ENCODE assay signal across 28 cellular contexts in genomic region chr7:124284937-124285336, GRCh38.
"Had no signal": no experiment of that assay in that cellular context is flagged by ENCODE, and none has a peak within 500 bp of the region (broad histone marks: within the 10 kb centered on the region; RNA-seq: fewer than 3 reads in every experiment).

No MANE protein-coding gene starts in this region.

- H3K27ac ChIP-seq: stomach, suprapubic skin, testis, thoracic aorta, thyroid gland, tibial artery, tibial nerve, transverse colon, upper lobe of left lung, upper lobe of right lung, uterus, vagina had no signal

- H3K27ac Mint-ChIP-seq: stimulated activated effector memory CD8-positive, alpha-beta T cell treated with anti-CD3 and anti-CD28 coated beads, Interleukin-12 subunit alpha, Interleukin-12 subunit beta, amount 100 ng/mL, for 72 hours; stimulated activated memory B cell treated with anti-CD40 and anti-IgM and Interleukin-4, amounts not matched to agents 10 μg/mL and 1 μg/mL and 100 μg/mL, for 72 hours; stimulated activated naive B cell treated with anti-CD40 and anti-IgM and Interleukin-4, amounts not matched to agents 10 μg/mL and 1 μg/mL and 100 μg/mL, for 72 hours; stimulated activated naive CD8-positive, alpha-beta T cell treated with anti-CD3 and anti-CD28 coated beads, Interleukin-15, amount 100 ng/mL, for 72 hours; stimulated activated naive CD8-positive, alpha-beta T cell treated with anti-CD3 and anti-CD28 coated beads, Interleukin-15, Interleukin-2, amounts not matched to agents 100 ng/mL and 50 ng/mL, for 24 hours; type B pancreatic cell had no signal

- H3K4me1 ChIP-seq: stomach, suprapubic skin, testis, thyroid gland, tibial artery, tibial nerve, transverse colon, upper lobe of left lung, upper lobe of right lung, uterus, vagina had no signal

- H3K9me3 Mint-ChIP-seq: type B pancreatic cell had no signal

- H3K4me3 ChIP-seq: stomach, suprapubic skin, testis, thoracic aorta, thyroid gland, tibial artery, tibial nerve, transverse colon, upper lobe of left lung, upper lobe of right lung, uterus, vagina had no signal

- ATAC-seq: stimulated activated effector memory CD8-positive, alpha-beta T cell treated with anti-CD3 and anti-CD28 coated beads, Interleukin-12 subunit alpha, Interleukin-12 subunit beta, amount 100 ng/mL, for 72 hours; stimulated activated memory B cell treated with anti-CD40 and anti-IgM and Interleukin-4, amounts not matched to agents 10 μg/mL and 1 μg/mL and 100 μg/mL, for 72 hours; stimulated activated naive B cell treated with anti-CD40 and anti-IgM and Interleukin-4, amounts not matched to agents 10 μg/mL and 1 μg/mL and 100 μg/mL, for 72 hours; stimulated activated naive CD8-positive, alpha-beta T cell treated with anti-CD3 and anti-CD28 coated beads, Interleukin-15, amount 100 ng/mL, for 72 hours; stimulated activated naive CD8-positive, alpha-beta T cell treated with anti-CD3 and anti-CD28 coated beads, Interleukin-15, Interleukin-2, amounts not matched to agents 100 U/mL and 50 U/mL, for 24 hours; upper lobe of right lung had no signal

- H3K4me1 Mint-ChIP-seq: stimulated activated effector memory CD8-positive, alpha-beta T cell treated with anti-CD3 and anti-CD28 coated beads, Interleukin-12 subunit alpha, Interleukin-12 subunit beta, amount 100 ng/mL, for 72 hours; stimulated activated memory B cell treated with anti-CD40 and anti-IgM and Interleukin-4, amounts not matched to agents 10 μg/mL and 1 μg/mL and 100 μg/mL, for 72 hours; stimulated activated naive B cell treated with anti-CD40 and anti-IgM and Interleukin-4, amounts not matched to agents 10 μg/mL and 1 μg/mL and 100 μg/mL, for 72 hours; stimulated activated naive CD8-positive, alpha-beta T cell treated with anti-CD3 and anti-CD28 coated beads, Interleukin-15, amount 100 ng/mL, for 72 hours had no signal

- H3K9me3 ChIP-seq: stomach, suprapubic skin, testis, thoracic aorta, thyroid gland, tibial artery, tibial nerve, transverse colon, upper lobe of left lung, upper lobe of right lung, uterus, vagina had no signal

- H3K36me3 ChIP-seq: stomach, suprapubic skin, thoracic aorta, thyroid gland, tibial artery, tibial nerve, transverse colon, upper lobe of left lung, upper lobe of right lung, uterus, vagina had no signal

- H3K27me3 ChIP-seq: stomach, suprapubic skin, testis, thyroid gland, tibial artery, tibial nerve, transverse colon, upper lobe of left lung, upper lobe of right lung, vagina had no signal

- H3K27me3 Mint-ChIP-seq: stimulated activated memory B cell treated with anti-CD40 and anti-IgM and Interleukin-4, amounts not matched to agents 10 μg/mL and 1 μg/mL and 100 μg/mL, for 72 hours; stimulated activated naive B cell treated with anti-CD40 and anti-IgM and Interleukin-4, amounts not matched to agents 10 μg/mL and 1 μg/mL and 100 μg/mL, for 72 hours; stimulated activated naive CD8-positive, alpha-beta T cell treated with anti-CD3 and anti-CD28 coated beads, Interleukin-15, amount 100 ng/mL, for 72 hours; stimulated activated naive CD8-positive, alpha-beta T cell treated with anti-CD3 and anti-CD28 coated beads, Interleukin-15, Interleukin-2, amounts not matched to agents 100 ng/mL and 50 ng/mL, for 24 hours; type B pancreatic cell had no signal

- DNase-seq: stimulated activated CD4-positive, alpha-beta T cell treated with anti-CD3 and anti-CD28 coated beads, Interleukin-2, amount 100 ng/mL, for 48 hours; stimulated activated CD4-positive, alpha-beta T cell treated with anti-CD3 and anti-CD28 coated beads, Interleukin-4, amount 100 ng/mL, for 1 hour; stimulated activated CD4-positive, alpha-beta T cell treated with anti-CD3 and anti-CD28 coated beads, Interleukin-4, amount 100 ng/mL, for 24 hours; stimulated activated CD4-positive, alpha-beta T cell treated with anti-CD3 and anti-CD28 coated beads, Interleukin-4, amount 100 ng/mL, for 4 hours; stimulated activated CD8-positive, alpha-beta memory T cell treated with anti-CD3 and anti-CD28 coated beads, Interleukin-4, amount 100 ng/mL, for 48 hours; stimulated activated naive B cell treated with anti-CD40 and anti-IgM and Interleukin-4, amounts not matched to agents 10 μg/mL and 1 μg/mL and 100 μg/mL, for 72 hours; stimulated activated naive CD4-positive, alpha-beta T cell; stimulated activated naive CD4-positive, alpha-beta T cell treated with Interleukin-2 at 50 U/mL for 16 hours; stimulated activated naive CD8-positive, alpha-beta T cell treated with anti-CD3 and anti-CD28 coated beads, Interleukin-15, amount 100 ng/mL, for 72 hours; stimulated activated naive CD8-positive, alpha-beta T cell treated with anti-CD3 and anti-CD28 coated beads, Interleukin-15, Interleukin-2, amounts not matched to agents 100 U/mL and 50 U/mL, for 24 hours; stomach; substantia nigra; testis; thyroid gland; tibial artery; transverse colon; trophoblast cell; upper lobe of left lung; upper lobe of right lung; uterus had no signal

- H3K36me3 Mint-ChIP-seq: stimulated activated effector memory CD8-positive, alpha-beta T cell treated with anti-CD3 and anti-CD28 coated beads, Interleukin-12 subunit alpha, Interleukin-12 subunit beta, amount 100 ng/mL, for 72 hours; stimulated activated memory B cell treated with anti-CD40 and anti-IgM and Interleukin-4, amounts not matched to agents 10 μg/mL and 1 μg/mL and 100 μg/mL, for 72 hours; stimulated activated naive B cell treated with anti-CD40 and anti-IgM and Interleukin-4, amounts not matched to agents 10 μg/mL and 1 μg/mL and 100 μg/mL, for 72 hours; type B pancreatic cell had no signal

- H3K4me3 Mint-ChIP-seq: stimulated activated effector memory CD8-positive, alpha-beta T cell treated with anti-CD3 and anti-CD28 coated beads, Interleukin-12 subunit alpha, Interleukin-12 subunit beta, amount 100 ng/mL, for 72 hours; stimulated activated memory B cell treated with anti-CD40 and anti-IgM and Interleukin-4, amounts not matched to agents 10 μg/mL and 1 μg/mL and 100 μg/mL, for 72 hours; stimulated activated naive B cell treated with anti-CD40 and anti-IgM and Interleukin-4, amounts not matched to agents 10 μg/mL and 1 μg/mL and 100 μg/mL, for 72 hours; stimulated activated naive CD8-positive, alpha-beta T cell treated with anti-CD3 and anti-CD28 coated beads, Interleukin-15, amount 100 ng/mL, for 72 hours; stimulated activated naive CD8-positive, alpha-beta T cell treated with anti-CD3 and anti-CD28 coated beads, Interleukin-15, Interleukin-2, amounts not matched to agents 100 ng/mL and 50 ng/mL, for 24 hours; type B pancreatic cell had no signal
